Comparison of ENCODE assay signal across 3 cellular contexts in the genomic region with DNA sequence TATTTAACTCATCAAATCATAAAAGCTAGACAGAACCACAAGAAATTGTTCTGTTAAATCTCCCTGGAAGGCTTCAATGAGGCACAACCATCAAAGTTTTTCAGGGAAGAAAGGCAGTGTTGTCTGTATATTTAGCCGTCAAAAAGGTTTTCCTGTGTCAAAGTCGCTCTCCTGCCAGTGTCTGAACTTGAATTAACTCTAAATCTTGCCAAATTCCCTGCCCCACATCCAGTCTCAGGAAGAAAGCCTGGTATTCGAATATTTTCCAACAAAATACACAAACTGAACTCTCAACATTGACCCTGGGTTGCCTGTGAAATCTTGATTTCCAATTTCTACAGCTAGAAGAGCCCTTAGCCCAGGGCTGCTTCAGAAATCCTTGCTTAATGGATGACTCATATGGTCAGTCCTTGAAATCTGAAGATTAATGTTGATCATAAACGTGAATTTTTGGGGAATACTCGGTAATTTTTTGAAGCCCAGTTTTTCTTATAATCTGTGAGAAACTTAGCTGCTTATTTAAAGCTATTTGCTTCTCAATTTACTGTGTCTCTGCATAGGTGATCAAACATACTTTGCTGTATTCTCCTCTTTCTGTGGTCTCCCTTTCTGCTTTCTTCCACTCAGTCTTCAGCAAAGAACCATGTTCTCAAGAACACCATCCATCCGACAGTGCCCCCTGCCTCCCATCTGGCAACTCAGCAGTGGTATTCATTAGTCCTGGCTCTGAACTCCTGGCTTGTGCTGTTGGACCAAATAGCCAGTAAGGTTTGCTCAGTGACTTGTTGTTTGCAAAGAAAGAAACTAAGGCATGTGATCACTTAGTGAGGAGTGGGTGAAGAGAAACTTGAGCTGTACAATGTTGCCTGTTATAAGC.
TF ChIP-seq lines count a peak whose summit lies in the region.

No MANE protein-coding gene starts in this region.

TF ChIP-seq in HEK293, 187 proteins besides CTCF, POLR2A, EP300 and RAD21:
- no peak for TF ChIP-seq MEIS1 (CRISPR knock-in tag; IDR thresholded peaks at IDR 0.05; ENCODE audit: borderline replicate concordance)
- 0 out of 2 replicates have a peak, but pooled peaks have one; percentile 10 for TF ChIP-seq ZNF664 (tag by site-specific recombination; IDR thresholded peaks at IDR 0.05)

TF ChIP-seq in K562, 482 proteins besides CTCF, POLR2A, EP300 and RAD21:
- no peak for TF ChIP-seq BRF1 (IDR thresholded peaks at IDR 0.05; ENCODE audit: borderline replicate concordance, extremely low read depth, insufficient read length)
- TF ChIP-seq E2F4 (CRISPR knock-in tag; IDR thresholded peaks at IDR 0.05; ENCODE audit: low read depth), result no peak
- TF ChIP-seq, protein P1, sequence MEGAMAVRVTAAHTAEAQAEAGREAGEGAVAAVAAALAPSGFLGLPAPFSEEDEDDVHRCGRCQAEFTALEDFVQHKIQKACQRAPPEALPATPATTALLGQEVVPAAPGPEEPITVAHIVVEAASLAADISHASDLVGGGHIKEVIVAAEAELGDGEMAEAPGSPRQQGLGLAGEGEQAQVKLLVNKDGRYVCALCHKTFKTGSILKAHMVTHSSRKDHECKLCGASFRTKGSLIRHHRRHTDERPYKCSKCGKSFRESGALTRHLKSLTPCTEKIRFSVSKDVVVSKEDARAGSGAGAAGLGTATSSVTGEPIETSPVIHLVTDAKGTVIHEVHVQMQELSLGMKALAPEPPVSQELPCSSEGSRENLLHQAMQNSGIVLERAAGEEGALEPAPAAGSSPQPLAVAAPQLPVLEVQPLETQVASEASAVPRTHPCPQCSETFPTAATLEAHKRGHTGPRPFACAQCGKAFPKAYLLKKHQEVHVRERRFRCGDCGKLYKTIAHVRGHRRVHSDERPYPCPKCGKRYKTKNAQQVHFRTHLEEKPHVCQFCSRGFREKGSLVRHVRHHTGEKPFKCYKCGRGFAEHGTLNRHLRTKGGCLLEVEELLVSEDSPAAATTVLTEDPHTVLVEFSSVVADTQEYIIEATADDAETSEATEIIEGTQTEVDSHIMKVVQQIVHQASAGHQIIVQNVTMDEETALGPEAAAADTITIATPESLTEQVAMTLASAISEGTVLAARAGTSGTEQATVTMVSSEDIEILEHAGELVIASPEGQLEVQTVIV (CRISPR knock-in tag; IDR thresholded peaks at IDR 0.05; ENCODE audit: borderline replicate concordance), result no peak
TF ChIP-seq in K562: peak in this region for 0.

TF ChIP-seq in HepG2, 621 proteins besides CTCF, POLR2A, EP300 and RAD21:
- TF ChIP-seq ZNF724P (CRISPR knock-in tag; IDR thresholded peaks at IDR 0.05; ENCODE audit: borderline replicate concordance) (no peak), ARID2 (CRISPR knock-in tag; IDR thresholded peaks at IDR 0.05; ENCODE audit: borderline replicate concordance) (no peak), ZSCAN9 (CRISPR knock-in tag; IDR thresholded peaks at IDR 0.05; ENCODE audit: borderline replicate concordance) (no peak), STAG1 (CRISPR knock-in tag; IDR thresholded peaks at IDR 0.05) (peak; percentile 40; the same call in 1 of the 2 replicates)
- TF ChIP-seq, protein P2, sequence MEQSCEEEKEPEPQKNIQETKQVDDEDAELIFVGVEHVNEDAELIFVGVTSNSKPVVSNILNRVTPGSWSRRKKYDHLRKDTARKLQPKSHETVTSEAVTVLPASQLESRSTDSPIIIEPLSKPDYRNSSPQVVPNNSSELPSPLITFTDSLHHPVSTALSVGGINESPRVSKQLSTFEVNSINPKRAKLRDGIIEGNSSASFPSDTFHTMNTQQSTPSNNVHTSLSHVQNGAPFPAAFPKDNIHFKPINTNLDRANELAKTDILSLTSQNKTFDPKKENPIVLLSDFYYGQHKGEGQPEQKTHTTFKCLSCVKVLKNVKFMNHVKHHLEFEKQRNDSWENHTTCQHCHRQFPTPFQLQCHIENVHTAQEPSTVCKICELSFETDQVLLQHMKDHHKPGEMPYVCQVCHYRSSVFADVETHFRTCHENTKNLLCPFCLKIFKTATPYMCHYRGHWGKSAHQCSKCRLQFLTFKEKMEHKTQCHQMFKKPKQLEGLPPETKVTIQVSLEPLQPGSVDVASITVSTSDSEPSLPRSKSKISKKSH (CRISPR knock-in tag; IDR thresholded peaks at IDR 0.05; ENCODE audit: borderline replicate concordance), result no peak
TF ChIP-seq in HepG2: peak in this region for 1.
